21 cellular contexts compared by ENCODE assay signal in genomic region chr15:60683156-60683555, GRCh38.
"Had no signal": no experiment of that assay in that cellular context is flagged by ENCODE, and none has a peak within 500 bp of the region (broad histone marks: within the 10 kb centered on the region; RNA-seq: fewer than 3 reads in every experiment).

No MANE protein-coding gene starts in this region.

- H3K27me3 ChIP-seq: ascending aorta, colonic mucosa, esophagus squamous epithelium, stomach had no signal

- H3K4me1 Mint-ChIP-seq: activated CD4-positive, alpha-beta T cell treated with anti-CD3 and anti-CD28 coated beads, Interleukin-2, amount 10 ng/mL, durations not matched to agents 7 days and 5 days; naive thymus-derived CD4-positive, alpha-beta T cell had no signal

- DNase-seq: activated B cell treated with CpG ODN at 0.5 μM for 24 hours; activated CD4-positive, alpha-beta T cell treated with anti-CD3 and anti-CD28 coated beads, Interleukin-2, amount 10 ng/mL, durations not matched to agents 7 days and 5 days; activated naive CD4-positive, alpha-beta T cell treated with Interleukin-2 at 50 U/mL for 16 hours; activated naive CD8-positive, alpha-beta T cell treated with anti-CD3 and anti-CD28 coated beads, Interleukin-2, amount 50 U/mL, for 24 hours; central memory CD4-positive, alpha-beta T cell; colonic mucosa; effector CD8-positive, alpha-beta T cell; esophagus squamous epithelium; left colon; mucosa of descending colon; naive thymus-derived CD4-positive, alpha-beta T cell; small intestine; stimulated activated CD4-positive, alpha-beta T cell treated with anti-CD3 and anti-CD28 coated beads, Interleukin-4, amount 100 ng/mL, for 4 hours; stimulated activated CD8-positive, alpha-beta memory T cell treated with anti-CD3 and anti-CD28 coated beads, Interleukin-4, amount 100 ng/mL, for 48 hours; stomach; SW 1271 had no signal

- H3K9ac ChIP-seq: parathyroid adenoma had no signal

- H3K9me3 ChIP-seq: ascending aorta, colonic mucosa, esophagus squamous epithelium, mucosa of descending colon, stomach had no signal

- H3K4me1 ChIP-seq: ascending aorta, colonic mucosa, parathyroid adenoma had no signal

- H2AFZ ChIP-seq: parathyroid adenoma had no signal

- H3K4me3 ChIP-seq: ascending aorta, colonic mucosa, esophagus squamous epithelium, mucosa of descending colon, stomach had no signal

- H3K27ac Mint-ChIP-seq: activated B cell treated with CpG ODN at 0.5 μM for 24 hours; activated CD4-positive, alpha-beta T cell treated with anti-CD3 and anti-CD28 coated beads, Interleukin-2, amount 10 ng/mL, durations not matched to agents 7 days and 5 days; activated naive CD8-positive, alpha-beta T cell treated with anti-CD3 and anti-CD28 coated beads, Interleukin-2, amount 50 U/mL, for 24 hours; naive thymus-derived CD4-positive, alpha-beta T cell; T-helper 2 cell treated with Interferon-gamma antibody and Interleukin-4, amounts not matched to agents 5 μg/mL and 100 μg/mL, for 36 hours had no signal

- H3K27ac ChIP-seq: ascending aorta, colonic mucosa, esophagus squamous epithelium, parathyroid adenoma had no signal

- H3K79me2 ChIP-seq: parathyroid adenoma had no signal

- H3K27me3 Mint-ChIP-seq: activated B cell treated with CpG ODN at 0.5 μM for 24 hours; activated CD4-positive, alpha-beta T cell treated with anti-CD3 and anti-CD28 coated beads, Interleukin-2, amount 10 ng/mL, durations not matched to agents 7 days and 5 days; activated naive CD8-positive, alpha-beta T cell treated with anti-CD3 and anti-CD28 coated beads, Interleukin-2, amount 50 U/mL, for 24 hours; naive thymus-derived CD4-positive, alpha-beta T cell had no signal

- FAIRE-seq: endothelial cell of umbilical vein, islet of Langerhans, small intestine had no signal

- H3K36me3 ChIP-seq: ascending aorta, colonic mucosa, esophagus squamous epithelium, stomach had no signal

- ATAC-seq: activated naive CD8-positive, alpha-beta T cell treated with anti-CD3 and anti-CD28 coated beads, Interleukin-2, amount 50 U/mL, for 24 hours; left colon; mucosa of descending colon; naive thymus-derived CD4-positive, alpha-beta T cell had no signal

- H3K4me3 Mint-ChIP-seq: activated B cell treated with CpG ODN at 0.5 μM for 24 hours; activated CD4-positive, alpha-beta T cell treated with anti-CD3 and anti-CD28 coated beads, Interleukin-2, amount 10 ng/mL, durations not matched to agents 7 days and 5 days; activated naive CD8-positive, alpha-beta T cell treated with anti-CD3 and anti-CD28 coated beads, Interleukin-2, amount 50 U/mL, for 24 hours; naive thymus-derived CD4-positive, alpha-beta T cell; T-helper 2 cell treated with Interferon-gamma antibody and Interleukin-4, amounts not matched to agents 5 μg/mL and 100 μg/mL, for 36 hours had no signal
